In the genomic region with DNA sequence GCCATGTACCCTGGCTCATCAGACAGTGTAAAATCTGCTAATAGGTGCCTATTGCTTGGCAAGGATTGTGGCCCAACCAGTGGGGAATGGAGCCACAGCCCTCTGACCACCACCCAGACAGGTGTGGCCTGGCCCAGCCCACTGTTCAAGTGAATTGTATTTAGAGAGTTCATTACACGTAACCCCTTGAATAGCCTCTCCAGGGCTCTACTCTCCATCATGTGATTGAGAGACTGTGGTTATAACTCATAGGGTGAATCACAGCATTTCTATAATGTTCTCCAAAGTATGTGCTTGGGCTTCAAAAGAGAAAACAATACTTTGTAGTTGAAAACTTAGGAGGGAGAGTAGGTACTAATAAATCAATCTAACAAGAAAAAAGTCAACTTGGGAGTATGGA, we compare ENCODE assay signal across 17 cellular contexts. TPM values are rescaled to one million over a fixed set of nuclear protein-coding genes. Genes with fewer than 3 reads are reported as not detected.
DNase-seq lines count a peak whose midpoint lies in the region; ATAC-seq and TF ChIP-seq lines count a peak whose summit lies in the region.
"Had no signal": no experiment of that assay in that cellular context is flagged by ENCODE, and none has a peak within 500 bp of the region (broad histone marks: within the 10 kb centered on the region; RNA-seq: fewer than 3 reads in every experiment).

No MANE protein-coding gene starts in this region.

- DNase-seq in HCEC 1CT (peak; percentile 88), adipocyte (ENCODE audit: low read depth) (peak; percentile 54), foreskin fibroblast (peak; percentile 70 to 80), heart left ventricle (no peak), left colon (no peak), mucosa of descending colon (no peak)
- DNase-seq: activated naive CD4-positive, alpha-beta T cell treated with anti-CD3 and anti-CD28 coated beads for 36 hours; colonic mucosa; GF-D8; glutamatergic neuron; NCI-H2171; occipital lobe; stimulated activated CD8-positive, alpha-beta memory T cell treated with anti-CD3 and anti-CD28 coated beads, Interleukin-4, amount 100 ng/mL, for 48 hours had no signal

- 90 to 100% (median 97%) methylated on average over 1 of the region's 1 CpG for WGBS in heart left ventricle, 4 donors

- H3K36me3 ChIP-seq in ACC112 (ENCODE audit: insufficient read depth, low read length) (no peaks in the 10 kb centered on the region), adipocyte (ENCODE audit: control insufficient read depth, insufficient read depth, low read length, severe bottlenecking) (no peaks in the 10 kb centered on the region), heart left ventricle (no peaks in the 10 kb centered on the region), mucosa of descending colon (ENCODE audit: low read depth) (no peaks in the 10 kb centered on the region)
- H3K36me3 ChIP-seq: colonic mucosa had no signal

- H3K27me3 ChIP-seq in ACC112 (ENCODE audit: insufficient read depth, low read length) (no peaks in the 10 kb centered on the region), adipocyte (replicated peaks; ENCODE audit: control insufficient read depth, insufficient read depth, low read length) (no peaks in the 10 kb centered on the region), heart left ventricle (no peaks in the 10 kb centered on the region)
- H3K27me3 ChIP-seq: colonic mucosa had no signal

- H3K27ac ChIP-seq in ACC112 (ENCODE audit: low read depth, low read length) (peak overlapping the region; percentile 52), heart left ventricle (no peak overlapping the region)
- H3K27ac ChIP-seq: colonic mucosa, HL-60 had no signal

- H3K9me3 ChIP-seq in adipocyte (ENCODE audit: control insufficient read depth, low read length) = no peaks in the 10 kb centered on the region
- no peaks in the 10 kb centered on the region for H3K9me3 ChIP-seq in heart left ventricle
- H3K9me3 ChIP-seq in mucosa of descending colon = no peaks in the 10 kb centered on the region
- H3K9me3 ChIP-seq: colonic mucosa had no signal

- H3K4me1 ChIP-seq in ACC112 (ENCODE audit: control insufficient read depth, insufficient read depth, low read length, unreplicated experiment) (peaks cover 45% of the 10 kb centered on the region), adipocyte (ENCODE audit: control insufficient read depth, insufficient read depth, low read length) (peaks cover 41% of the 10 kb centered on the region), heart left ventricle (peaks cover 0 to 18% (median 0%) of the 10 kb centered on the region in 12 donors), mucosa of descending colon (ENCODE audit: low read depth) (no peaks in the 10 kb centered on the region)
- H3K4me1 ChIP-seq: colonic mucosa had no signal

- intact Hi-C loops in heart left ventricle (cut with DNase I) = no loop called here
- intact Hi-C loops in left colon (cut with DNase I, micrococcal nuclease) = no loop called here
- intact Hi-C loops in mucosa of descending colon (cut with DNase I, micrococcal nuclease) = no loop called here

- ATAC-seq in heart left ventricle = no peak
- no peak for ATAC-seq in left colon
- ATAC-seq in mucosa of descending colon = no peak
- no peak for ATAC-seq in HG02884 (IDR thresholded peaks at IDR 0.05; ENCODE audit: unreplicated experiment)
- ATAC-seq: Panc1 had no signal

- no peak for TF ChIP-seq CTCF in foreskin fibroblast (IDR thresholded peaks at IDR 0.05; ENCODE audit: low read depth, low read length)
- no peak for TF ChIP-seq CTCF in heart left ventricle (IDR thresholded peaks at IDR 0.05)
- no peak for TF ChIP-seq CTCF in mucosa of descending colon (IDR thresholded peaks at IDR 0.05)

- peak overlapping the region; percentile 35 for H2AFZ ChIP-seq in ACC112 (ENCODE audit: low read length, unreplicated experiment)

- no peaks in the 10 kb centered on the region for H3K79me2 ChIP-seq in ACC112 (ENCODE audit: control insufficient read depth, insufficient read depth, low read length, unreplicated experiment)

- H3K9ac ChIP-seq in adipocyte (ENCODE audit: low read length) = peak overlapping the region; percentile 17

- no peak for TF ChIP-seq POLR2A in heart left ventricle (IDR thresholded peaks at IDR 0.05)

- no peak overlapping the region for H3K4me3 ChIP-seq in ACC112 (ENCODE audit: low read depth, low read length)
- no peak overlapping the region for H3K4me3 ChIP-seq in adipocyte (ENCODE audit: low read length)
- no peak overlapping the region for H3K4me3 ChIP-seq in foreskin fibroblast (ENCODE audit: low read depth in 1 of 2, low read length in 2 of 2)
- no peak overlapping the region for H3K4me3 ChIP-seq in heart left ventricle
- H3K4me3 ChIP-seq in mucosa of descending colon = no peak overlapping the region
- H3K4me3 ChIP-seq: colonic mucosa had no signal

RNA-seq across cellular contexts. Expression of a gene that starts 38.4 kb away (rescaled TPM):
- under 1 TPM in 7 of 9 donors, not detected in 2; 0.12 to 0.63 (median 0.23) TPM for total RNA-seq in heart left ventricle
- polyA plus RNA-seq in heart left ventricle = under 1 TPM; 0.08 to 0.53 TPM
- total RNA-seq in left colon = under 1 TPM; 0.55 to 0.56 TPM
- total RNA-seq in mucosa of descending colon = 1 to 10 TPM in 1 of 3 donors, under 1 TPM in 2; 0.48 to 2.3 (median 0.75) TPM

Comparison
In these comparisons a context has a peak if more than half of its experiments do, and no peak if none do; other contexts are left out.
1. DNase-seq: peak in HCEC 1CT (single experiment), adipocyte (single experiment) and foreskin fibroblast (2 of 2); none in heart left ventricle (0 of 5), left colon (0 of 2) and mucosa of descending colon (0 of 3).